Comparison of ENCODE assay signal across 17 cellular contexts in genomic region chr10:73408061-73408460, GRCh38. TPM values are rescaled to one million over a fixed set of nuclear protein-coding genes. Genes with fewer than 3 reads are reported as not detected.
DNase-seq lines count a peak whose midpoint lies in the region; ATAC-seq lines count a peak whose summit lies in the region.
"Had no signal": no experiment of that assay in that cellular context is flagged by ENCODE, and none has a peak within 500 bp of the region (broad histone marks: within the 10 kb centered on the region; RNA-seq: fewer than 3 reads in every experiment).

No MANE protein-coding gene starts in this region.

- H3K27me3 ChIP-seq in mesendoderm (ENCODE audit: insufficient read depth, low read length, poor library complexity) = no peaks in the 10 kb centered on the region
- H3K27me3 ChIP-seq: BE2C, Peyer's patch had no signal

- no peak overlapping the region for H3K4me3 Mint-ChIP-seq in T-helper 17 cell

- no peak overlapping the region for H2BK15ac ChIP-seq in mesendoderm (replicated peaks; ENCODE audit: low read depth)

- peaks cover 7% of the 10 kb centered on the region for H3K36me3 Mint-ChIP-seq in T-helper 17 cell (ENCODE audit: low read depth)

- no peak overlapping the region for H3K27ac ChIP-seq in mesendoderm (ENCODE audit: low read depth, low read length)
- H3K27ac ChIP-seq: Peyer's patch had no signal

- H3K9ac ChIP-seq in mesendoderm (ENCODE audit: low read length) = no peak overlapping the region

- H4K8ac ChIP-seq in mesendoderm (ENCODE audit: low read depth, low read length) = no peak overlapping the region

- peaks cover 22% of the 10 kb centered on the region for H3K79me2 ChIP-seq in mesendoderm (ENCODE audit: control insufficient read depth, insufficient read depth, low read length)

- no peak for ATAC-seq in T-helper 17 cell
- no peak for ATAC-seq in HG03159 (IDR thresholded peaks at IDR 0.05; ENCODE audit: unreplicated experiment)

- H3K4ac ChIP-seq in mesendoderm (ENCODE audit: low read depth, low read length) = no peak overlapping the region

- no peaks in the 10 kb centered on the region for H3K27me3 Mint-ChIP-seq in T-helper 17 cell
- H3K27me3 Mint-ChIP-seq: CD4-positive, alpha-beta memory T cell had no signal

- H3K27ac Mint-ChIP-seq in T-helper 17 cell = peak overlapping the region; percentile 60
- H3K27ac Mint-ChIP-seq: CD4-positive, alpha-beta memory T cell had no signal

- no peaks in the 10 kb centered on the region for H3K9me3 ChIP-seq in T-helper 17 cell (ENCODE audit: control insufficient read depth, low read length, poor library complexity, severe bottlenecking)
- H3K9me3 ChIP-seq: BE2C, Peyer's patch had no signal

- H2AK5ac ChIP-seq in mesendoderm (ENCODE audit: low read length) = no peak overlapping the region

- no CpG with 5 or more reads among the region's 5 CpGs for WGBS in mesendoderm (ENCODE audit: extremely low coverage, insufficient coverage, low lambda C conversion rate)

- H3K18ac ChIP-seq in mesendoderm (ENCODE audit: low read length) = no peak overlapping the region

- no peaks in the 10 kb centered on the region for H3K36me3 ChIP-seq in mesendoderm (ENCODE audit: control insufficient read depth, insufficient read depth, low read length)
- H3K36me3 ChIP-seq: BE2C had no signal

- H4K5ac ChIP-seq in mesendoderm (ENCODE audit: low read length) = no peak overlapping the region

- no peak overlapping the region for H3K4me2 ChIP-seq in mesendoderm (ENCODE audit: low read length)

- H3K4me1 Mint-ChIP-seq in T-helper 17 cell = peaks cover 37% of the 10 kb centered on the region

- no peak overlapping the region for H3K56ac ChIP-seq in mesendoderm (ENCODE audit: low read length)

- DNase-seq in ELR (ENCODE audit: low read depth) (peak; percentile 55), HK-2 (ENCODE audit: unreplicated experiment) (peak; percentile 35), T-helper 17 cell (no peak), mesendoderm (no peak), NCI-H82 treated with DMSO at 0.1 percent for 48 hours (lab: John Stamatoyannopoulos, UW; ENCODE audit: unreplicated experiment) (no peak), inferior parietal cortex (ENCODE audit: extremely low spot score) (no peak)
- DNase-seq: BE2C; CD4-positive, alpha-beta memory T cell; DND-41; GF-D8; NCI-H1092 treated with DMSO at 0.1 percent for 48 hours; NCI-H187; NCI-H446 treated with DMSO at 0.1 percent for 48 hours; NCI-H774; Peyer's patch; SHP77 had no signal

- H3K4me1 ChIP-seq in mesendoderm (ENCODE audit: control insufficient read depth, low read depth, low read length) = peaks cover 2% of the 10 kb centered on the region
- H3K4me1 ChIP-seq: BE2C had no signal

- no peak overlapping the region for H3K4me3 ChIP-seq in mesendoderm (ENCODE audit: low read length)
- H3K4me3 ChIP-seq: Peyer's patch had no signal

- no peak overlapping the region for H2BK5ac ChIP-seq in mesendoderm (ENCODE audit: low read length)

- H2BK120ac ChIP-seq in mesendoderm (ENCODE audit: low read depth, low read length) = peak overlapping the region; percentile 21

- peaks cover 9% of the 10 kb centered on the region for H3K79me1 ChIP-seq in mesendoderm (ENCODE audit: low read length)

- H3K23ac ChIP-seq in mesendoderm (ENCODE audit: low read length) = no peak overlapping the region

RNA-seq across cellular contexts. Expression of gene ANXA7, which starts 5.8 kb away (rescaled TPM):
- 100 to 1,000 TPM in 1 of 2 donors, 10 to 100 TPM in 1; 94.9 to 117 TPM for total RNA-seq in T-helper 17 cell
- polyA plus RNA-seq in mesendoderm (2013, experiment 1 of 2) = 39.1 TPM
- 38.8 TPM for polyA plus RNA-seq in mesendoderm (2013, experiment 2 of 2)

RNA-seq across cellular contexts. Expression of gene MSS51, which starts 25.3 kb away (rescaled TPM):
- total RNA-seq in T-helper 17 cell = 1 to 10 TPM; 2.2 to 2.6 TPM
- polyA plus RNA-seq in mesendoderm (2013, experiment 1 of 2) = 0.67 TPM
- 0.83 TPM for polyA plus RNA-seq in mesendoderm (2013, experiment 2 of 2)

RNA-seq across cellular contexts. Expression of gene CFAP70, which starts 49.4 kb away (rescaled TPM):
- total RNA-seq in T-helper 17 cell = 1 to 10 TPM; 2.4 to 2.6 TPM
- 0.07 TPM for polyA plus RNA-seq in mesendoderm (2013, experiment 1 of 2)
- polyA plus RNA-seq in mesendoderm (2013, experiment 2 of 2) = 0.10 TPM

Comparison
In these comparisons a context has a peak if more than half of its experiments do, and no peak if none do; other contexts are left out.
1. DNase-seq: peak in ELR (single experiment) and HK-2 (single experiment); none in T-helper 17 cell (0 of 3), mesendoderm (single experiment), NCI-H82 treated with DMSO at 0.1 percent for 48 hours (single experiment) and inferior parietal cortex (single experiment).